27 cellular contexts compared by ENCODE assay signal in genomic region chr12:2194571-2194970, GRCh38.
DNase-seq lines count a peak whose midpoint lies in the region; ATAC-seq, FAIRE-seq and TF ChIP-seq lines count a peak whose summit lies in the region.
"Had no signal": no experiment of that assay in that cellular context is flagged by ENCODE, and none has a peak within 500 bp of the region (broad histone marks: within the 10 kb centered on the region; RNA-seq: fewer than 3 reads in every experiment).

No MANE protein-coding gene starts in this region.

- H2BK20ac ChIP-seq in H1 (ENCODE audit: low read length) = peak overlapping the region; percentile 84

- H3K4me2 ChIP-seq in H1 (ENCODE audit: insufficient read depth in 1 of 2, low read depth in 2 of 2, low read length in 2 of 2) = no peak overlapping the region
- H3K4me2 ChIP-seq in neuronal stem cell (ENCODE audit: insufficient read depth, low read length, poor library complexity, severe bottlenecking) = no peak overlapping the region
- H3K4me2 ChIP-seq: A549 had no signal

- intact Hi-C loops in Caco-2 (cut with micrococcal nuclease; ENCODE audit: unreplicated experiment) = no loop called here
- intact Hi-C loops in left ventricle myocardium superior (cut with micrococcal nuclease) = no loop called here

- no peak for FAIRE-seq in H1 (lab: Jason Lieb, UNC)
- FAIRE-seq: A549, GM18507 had no signal

- H3K27me3 ChIP-seq in Caco-2 (replicated peaks; ENCODE audit: control insufficient read depth, insufficient read depth, low read length) (no peaks in the 10 kb centered on the region), H1 (replicated peaks in 1 of 4; ENCODE audit: control insufficient read depth in 3 of 4, extremely low read depth in 1 of 4, insufficient read depth in 3 of 4, low read length in 3 of 4) (no peaks in the 10 kb centered on the region), neuronal stem cell (ENCODE audit: control insufficient read depth in 3 of 3, insufficient read depth in 3 of 3, low read depth in 1 of 3, low read length in 3 of 3) (peaks cover 0 to 27% (median 4%) of the 10 kb centered on the region in 3 experiments)
- H3K27me3 ChIP-seq: adrenal gland, colonic mucosa had no signal

- POLR2A ChIA-PET in Caco-2 (lab: Charles Lee) (no interaction called here), H1 (lab: Charles Lee; ENCODE audit: partially characterized antibody) (interaction anchor here (1.8 kb wide), 1 partner anchor 11 kb away, joined by 11 read pairs; no protein-coding TSS in a partner anchor)

- no peak for TF ChIP-seq POLR2A in H1 (IDR thresholded peaks at IDR 0.05; ENCODE audit: control extremely low read depth in 1 of 2, low read depth in 2 of 2, low read length in 2 of 2)

- no peak overlapping the region for H2BK15ac ChIP-seq in H1 (ENCODE audit: low read length)
- no peak overlapping the region for H2BK15ac ChIP-seq in neuronal stem cell (ENCODE audit: low read length)

- H3K27ac ChIP-seq in H1 (ENCODE audit: low read depth, low read length) (no peak overlapping the region), neuronal stem cell (replicated peaks; ENCODE audit: low read length) (no peak overlapping the region)
- H3K27ac ChIP-seq: A549, colonic mucosa, psoas muscle, SK-N-MC had no signal

- DNase-seq in Caco-2 (no peak), H1 (ENCODE audit: low read depth in 1 of 2, low spot score in 2 of 2) (no peak), left ventricle myocardium superior (no peak), neuronal stem cell (ENCODE audit: low spot score) (no peak), hippocampal formation (lab: John Stamatoyannopoulos, UW) (no peak)
- DNase-seq: activated CD4-positive, alpha-beta T cell treated with anti-CD3 and anti-CD28 coated beads for 36 hours; activated T-cell treated with anti-CD3 and anti-CD28 coated beads, Interleukin-2, amount 50 U/mL, for 1 hour; adrenal gland; CD8-positive, alpha-beta memory T cell; colonic mucosa; GOT3; left cardiac atrium; NCI-H1092 treated with DMSO at 0.1 percent for 48 hours; NCI-H187 treated with DMSO at 0.1 percent for 48 hours; nephron progenitor cell; psoas muscle; RPMI8226; stimulated activated CD4-positive, alpha-beta T cell treated with anti-CD3 and anti-CD28 coated beads, Interleukin-1b, Interleukin-23, amount 100 ng/mL, for 48 hours; T-helper 17 cell had no signal

- TF ChIP-seq RAD21 in H1 (IDR thresholded peaks at IDR 0.05 in 1 of 2, conservative IDR thresholded peaks at IDR 0.05 in 1 of 2; ENCODE audit: low read depth in 2 of 2, low read length in 2 of 2) = no peak

- H2BK5ac ChIP-seq in H1 (ENCODE audit: low read depth, low read length) = peak overlapping the region; percentile 80; the same call in 1 of the 2 replicates
- H2BK5ac ChIP-seq in neuronal stem cell (ENCODE audit: low read length) = no peak overlapping the region

- H4K91ac ChIP-seq in H1 (replicated peaks; ENCODE audit: insufficient read length, low read length) (peak overlapping the region; percentile 75), neuronal stem cell (ENCODE audit: low read depth, low read length, poor library complexity) (peak overlapping the region; percentile 5)

- peaks cover 9% of the 10 kb centered on the region; the same call in 1 of the 2 replicates for H3K4me1 ChIP-seq in Caco-2
- H3K4me1 ChIP-seq in H1 (replicated peaks in 1 of 4; ENCODE audit: control insufficient read depth in 3 of 4, insufficient read depth in 4 of 4, low read length in 3 of 4) = peaks cover 14 to 47% (median 27%) of the 10 kb centered on the region in 4 experiments
- peaks cover 2 to 24% of the 10 kb centered on the region in 2 donors for H3K4me1 ChIP-seq in neuronal stem cell (ENCODE audit: control insufficient read depth in 2 of 2, insufficient read depth in 1 of 2, low read depth in 1 of 2, low read length in 2 of 2)
- H3K4me1 ChIP-seq: A549, adrenal gland, colonic mucosa, psoas muscle had no signal

- H3K79me2 ChIP-seq in H1 (ENCODE audit: control insufficient read depth in 1 of 2, insufficient read depth in 2 of 2, low read length in 2 of 2) = no peaks in the 10 kb centered on the region

- no peaks in the 10 kb centered on the region for H3K27me3 Mint-ChIP-seq in Caco-2 (ENCODE audit: insufficient read depth, unreplicated experiment)
- H3K27me3 Mint-ChIP-seq: activated CD4-positive, alpha-beta T cell treated with anti-CD3 and anti-CD28 coated beads for 36 hours had no signal

- no peak for TF ChIP-seq EP300 in H1 (IDR thresholded peaks at IDR 0.05; ENCODE audit: borderline replicate concordance in 1 of 2, low read depth in 2 of 2, low read length in 2 of 2)

- H2AFZ ChIP-seq in H1 (ENCODE audit: low read length) = no peak overlapping the region
- H2AFZ ChIP-seq in neuronal stem cell (ENCODE audit: low read length) = no peak overlapping the region

- peak overlapping the region; percentile 65; the same call in 1 of the 2 replicates for H3K18ac ChIP-seq in H1 (ENCODE audit: extremely low read depth, low read length)
- H3K18ac ChIP-seq in neuronal stem cell (ENCODE audit: low read length) = no peak overlapping the region

- H3K9me3 ChIP-seq in Caco-2 (no peaks in the 10 kb centered on the region), H1 (ENCODE audit: insufficient read depth in 2 of 2, low read depth in 1 of 2, low read length in 1 of 2) (no peaks in the 10 kb centered on the region), neuronal stem cell (replicated peaks in 1 of 2; ENCODE audit: control insufficient read depth in 2 of 2, insufficient read depth in 1 of 2, low read depth in 1 of 2, low read length in 2 of 2) (peaks cover 0 to 5% of the 10 kb centered on the region in 2 donors)
- H3K9me3 ChIP-seq: A549, adrenal gland, colonic mucosa, psoas muscle had no signal

- peaks cover 8% of the 10 kb centered on the region for H3K4me1 Mint-ChIP-seq in Caco-2 (ENCODE audit: low read depth, unreplicated experiment)
- H3K4me1 Mint-ChIP-seq: activated CD4-positive, alpha-beta T cell treated with anti-CD3 and anti-CD28 coated beads for 36 hours; CD8-positive, alpha-beta memory T cell; memory B cell had no signal

- H4K8ac ChIP-seq in H1 (ENCODE audit: extremely low read depth, insufficient read depth, low read length) (no peak overlapping the region), neuronal stem cell (ENCODE audit: low read depth, low read length) (no peak overlapping the region)

- H4K20me1 ChIP-seq in H1 (replicated peaks in 1 of 2; ENCODE audit: control insufficient read depth in 1 of 2, insufficient read depth in 2 of 2, low read length in 2 of 2) = no peaks in the 10 kb centered on the region

- H3K36me3 Mint-ChIP-seq in Caco-2 (ENCODE audit: insufficient read depth, unreplicated experiment) = no peaks in the 10 kb centered on the region
- H3K36me3 Mint-ChIP-seq: CD8-positive, alpha-beta memory T cell; memory B cell had no signal

- H3K27ac Mint-ChIP-seq in Caco-2 (ENCODE audit: unreplicated experiment) = peak overlapping the region; percentile 7
- H3K27ac Mint-ChIP-seq: activated CD4-positive, alpha-beta T cell treated with anti-CD3 and anti-CD28 coated beads for 36 hours; CD8-positive, alpha-beta memory T cell; memory B cell; nephron progenitor cell; T-helper 17 cell had no signal

- no peak overlapping the region for H3K4me3 Mint-ChIP-seq in Caco-2 (ENCODE audit: unreplicated experiment)
- H3K4me3 Mint-ChIP-seq: activated CD4-positive, alpha-beta T cell treated with anti-CD3 and anti-CD28 coated beads for 36 hours; CD8-positive, alpha-beta memory T cell; memory B cell; nephron progenitor cell had no signal

- CTCF ChIA-PET in Caco-2 (lab: Charles Lee) (interaction anchor here (0.6 kb wide), 1 partner anchor 1752 kb away, joined by 4 read pairs; no protein-coding TSS in a partner anchor), H1 (lab: Charles Lee; ENCODE audit: partially characterized antibody) (interaction anchor here (0.7 to 1.2 kb wide), 2 partner anchors 36 to 470 kb away, joined by 3 read pairs; no protein-coding TSS in a partner anchor)

- H2BK12ac ChIP-seq in H1 (ENCODE audit: low read depth, low read length) (peak overlapping the region; percentile 52; the same call in 1 of the 2 replicates), neuronal stem cell (ENCODE audit: low read length) (no peak overlapping the region)

- no peaks in the 10 kb centered on the region for H3K9me3 Mint-ChIP-seq in Caco-2 (ENCODE audit: unreplicated experiment)
- H3K9me3 Mint-ChIP-seq: CD8-positive, alpha-beta memory T cell; memory B cell; nephron progenitor cell had no signal

- no peak overlapping the region for H3K23ac ChIP-seq in H1 (ENCODE audit: insufficient read length)
- H3K23ac ChIP-seq in neuronal stem cell (ENCODE audit: low read depth, low read length, poor library complexity) = no peak overlapping the region

- H2BK120ac ChIP-seq in H1 (replicated peaks; ENCODE audit: low read depth, low read length) = no peak overlapping the region
- no peak overlapping the region for H2BK120ac ChIP-seq in neuronal stem cell (ENCODE audit: low read depth, low read length)

- no TSS peak for BruUV-seq in Caco-2 (replicated peaks; lab: Mats Ljungman, UMichigan)

- H3K56ac ChIP-seq in H1 (replicated peaks; ENCODE audit: insufficient read length, low read depth, low read length) = no peak overlapping the region

- ATAC-seq in left ventricle myocardium superior (peak; percentile 35), HG03520 (IDR thresholded peaks at IDR 0.05; ENCODE audit: unreplicated experiment) (no peak), HG02840 (IDR thresholded peaks at IDR 0.05; ENCODE audit: low FRiP score, unreplicated experiment) (no peak), GM21619 (IDR thresholded peaks at IDR 0.05; ENCODE audit: unreplicated experiment) (no peak)
- ATAC-seq: A549; activated CD4-positive, alpha-beta T cell treated with anti-CD3 and anti-CD28 coated beads for 36 hours; psoas muscle; T-helper 17 cell had no signal

- no peaks in the 10 kb centered on the region for H3K36me3 ChIP-seq in Caco-2 (ENCODE audit: control insufficient read depth, insufficient read depth, low read length)
- H3K36me3 ChIP-seq in H1 (ENCODE audit: control insufficient read depth in 2 of 4, insufficient read depth in 4 of 4, low read length in 3 of 4) = no peaks in the 10 kb centered on the region
- peaks cover 0 to 6% of the 10 kb centered on the region in 2 donors for H3K36me3 ChIP-seq in neuronal stem cell (replicated peaks in 1 of 2; ENCODE audit: control insufficient read depth in 2 of 2, insufficient read depth in 2 of 2, low read length in 2 of 2)
- H3K36me3 ChIP-seq: adrenal gland, colonic mucosa had no signal

- WGBS in H1 (ENCODE audit: extremely low coverage in 1 of 2, insufficient coverage in 1 of 2, insufficient read length in 1 of 2, insufficient replicate concordance in 2 of 2, low coverage in 1 of 2, low lambda C conversion rate in 2 of 2, missing lambda C conversion rate in 1 of 2), 2 experiments = 81% methylated on average over 4 of the region's 4 CpGs; no CpG with 5 or more reads in 1 of the 2 experiments
- WGBS in neuronal stem cell (ENCODE audit: extremely low coverage in 2 of 2, insufficient read length in 2 of 2, insufficient replicate concordance in 1 of 2), 2 donors = no CpG with 5 or more reads among the region's 4 CpGs

- H3K9ac ChIP-seq in H1 (replicated peaks in 1 of 4; ENCODE audit: extremely low read depth in 1 of 4, low read depth in 3 of 4, low read length in 3 of 4) (no peak overlapping the region), neuronal stem cell (ENCODE audit: low read depth, low read length, poor library complexity) (no peak overlapping the region)

- H3K79me1 ChIP-seq in H1 (ENCODE audit: low read depth, low read length) (no peaks in the 10 kb centered on the region), neuronal stem cell (ENCODE audit: low read depth, low read length) (peaks cover 4% of the 10 kb centered on the region)

- H3K23me2 ChIP-seq in H1 (ENCODE audit: low read depth, low read length) = peaks cover 5% of the 10 kb centered on the region

- H3K14ac ChIP-seq in H1 (ENCODE audit: insufficient read length) (no peak overlapping the region), neuronal stem cell (ENCODE audit: low read length) (no peak overlapping the region)

- no peak overlapping the region for H3K4me3 ChIP-seq in Caco-2 (ENCODE audit: low read depth, low read length)
- H3K4me3 ChIP-seq in H1 (ENCODE audit: extremely low read depth in 1 of 4, insufficient read depth in 2 of 4, low read depth in 3 of 4, low read length in 4 of 4) = no peak overlapping the region
- H3K4me3 ChIP-seq in neuronal stem cell (ENCODE audit: low read length in 2 of 2) = no peak overlapping the region
- H3K4me3 ChIP-seq: A549, adrenal gland, colonic mucosa, psoas muscle, SK-N-MC, skin epidermis had no signal

- no peak overlapping the region for H3K4ac ChIP-seq in H1 (replicated peaks; ENCODE audit: insufficient read length, low read depth, low read length)
- no peak overlapping the region for H3K4ac ChIP-seq in neuronal stem cell (ENCODE audit: low read length)

- no peak overlapping the region for H4K5ac ChIP-seq in H1 (ENCODE audit: insufficient read length, low read depth, low read length)

- TF ChIP-seq CTCF in Caco-2 (IDR thresholded peaks at IDR 0.05; ENCODE audit: insufficient read depth in 1 of 2, low read depth in 1 of 2, low read length in 1 of 2, severe bottlenecking in 1 of 2, unreplicated experiment in 1 of 2) (no peak), H1 (IDR thresholded peaks at IDR 0.05; ENCODE audit: control extremely low read depth in 1 of 3, insufficient read depth in 1 of 3, low read depth in 1 of 3, low read length in 3 of 3) (no peak)

- H2AK5ac ChIP-seq in H1 (ENCODE audit: low read depth, low read length) (no peak overlapping the region), neuronal stem cell (ENCODE audit: low read depth, low read length) (no peak overlapping the region)
